In the genomic region with DNA sequence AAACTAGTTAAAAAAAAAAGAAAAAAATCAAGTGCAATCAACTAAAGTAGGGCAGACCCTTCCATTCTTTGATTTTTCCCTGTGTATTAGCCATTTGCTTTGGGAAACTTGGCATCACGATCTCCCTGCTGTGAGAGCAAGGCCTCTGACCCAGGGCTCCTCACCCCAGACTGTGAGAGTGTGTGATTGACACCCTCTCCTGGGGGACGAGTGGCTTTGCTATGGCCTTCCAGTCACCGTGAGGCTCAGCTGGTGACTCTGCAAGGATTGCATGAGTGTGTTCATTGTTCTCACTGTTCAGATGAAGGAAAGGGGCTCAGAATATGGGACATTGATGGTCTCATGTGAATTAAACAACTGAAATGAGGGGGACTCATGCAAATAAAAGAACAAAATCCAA, we compare ENCODE assay signal across 8 cellular contexts.
DNase-seq lines count a peak whose midpoint lies in the region; ATAC-seq lines count a peak whose summit lies in the region.
"Had no signal": no experiment of that assay in that cellular context is flagged by ENCODE, and none has a peak within 500 bp of the region (broad histone marks: within the 10 kb centered on the region; RNA-seq: fewer than 3 reads in every experiment).

No MANE protein-coding gene starts in this region.

- H3K79me2 ChIP-seq in GM23248 (ENCODE audit: insufficient read depth) (no peaks in the 10 kb centered on the region; the same call in 1 of the 2 replicates), Karpas-422 (ENCODE audit: low read length) (no peaks in the 10 kb centered on the region)

- peaks cover 48% of the 10 kb centered on the region for H3K4me1 ChIP-seq in GM23248 (ENCODE audit: insufficient read depth)
- peaks cover 15% of the 10 kb centered on the region for H3K4me1 ChIP-seq in Karpas-422 (ENCODE audit: low read length)

- H3K9ac ChIP-seq in GM23248 (peak overlapping the region; percentile 89), Karpas-422 (ENCODE audit: low read length) (no peak overlapping the region)

- H3K4me3 ChIP-seq in GM23248 (peak overlapping the region; percentile 70), Karpas-422 (ENCODE audit: low read length) (no peak overlapping the region)

- DNase-seq in GM23248, result peak; percentile 46
- no peak for DNase-seq in T-helper 17 cell
- DNase-seq in left ventricle myocardium superior, result no peak
- peak; percentile 86 for DNase-seq in superior temporal gyrus (ENCODE audit: extremely low spot score)
- no peak for DNase-seq in NCI-H748 (lab: John Stamatoyannopoulos, UW; ENCODE audit: unreplicated experiment)
- DNase-seq in Karpas-422, result no peak
- DNase-seq: NCI-H2029 treated with DMSO at 0.1 percent for 48 hours had no signal

- H3K9me3 ChIP-seq in GM23248 (ENCODE audit: low read depth) (no peaks in the 10 kb centered on the region), T-helper 17 cell (ENCODE audit: control insufficient read depth, low read length, poor library complexity, severe bottlenecking) (no peaks in the 10 kb centered on the region), Karpas-422 (ENCODE audit: low read length) (no peaks in the 10 kb centered on the region)

- H3K4me3 Mint-ChIP-seq in T-helper 17 cell, result peak overlapping the region; percentile 72

- peaks cover 9% of the 10 kb centered on the region for H3K36me3 Mint-ChIP-seq in T-helper 17 cell (ENCODE audit: low read depth)

- H3K27ac ChIP-seq in GM23248, result peak overlapping the region; percentile 99
- H3K27ac ChIP-seq in Karpas-422 (ENCODE audit: low read length), result no peak overlapping the region

- no peak overlapping the region for H3K27ac Mint-ChIP-seq in T-helper 17 cell

- H3K27me3 ChIP-seq in GM23248 (replicated peaks; ENCODE audit: insufficient read depth) (no peaks in the 10 kb centered on the region), Karpas-422 (ENCODE audit: low read length) (no peaks in the 10 kb centered on the region)

- H3K9me2 ChIP-seq in GM23248 (ENCODE audit: insufficient read depth) (no peaks in the 10 kb centered on the region), Karpas-422 (replicated peaks; ENCODE audit: insufficient read depth, low read length) (no peaks in the 10 kb centered on the region)

- H3F3A ChIP-seq in GM23248 (ENCODE audit: insufficient read depth), result peaks cover 39% of the 10 kb centered on the region

- WGBS in GM23248 (ENCODE audit: low coverage in 1 of 2, low lambda C conversion rate in 2 of 2, missing lambda C conversion rate in 2 of 2), 2 experiments, result 43 to 47% methylated on average over 3 of the region's 3 CpGs

- H2AFZ ChIP-seq in GM23248, result peak overlapping the region; percentile 87
- no peak overlapping the region for H2AFZ ChIP-seq in Karpas-422 (ENCODE audit: low read length)

- H3K36me3 ChIP-seq in GM23248 (ENCODE audit: low read depth) (no peaks in the 10 kb centered on the region), Karpas-422 (ENCODE audit: insufficient read depth, low read length) (no peaks in the 10 kb centered on the region)

- intact Hi-C loops in left ventricle myocardium superior (cut with micrococcal nuclease), result no loop called here

- H3K4me1 Mint-ChIP-seq in T-helper 17 cell, result peaks cover 25% of the 10 kb centered on the region

- ATAC-seq in T-helper 17 cell, result no peak
- peak; percentile 56 for ATAC-seq in left ventricle myocardium superior
- no peak for ATAC-seq in GM19455 (IDR thresholded peaks at IDR 0.05; ENCODE audit: unreplicated experiment)

- H4K20me1 ChIP-seq in GM23248 (ENCODE audit: insufficient read depth), result no peaks in the 10 kb centered on the region
- no peaks in the 10 kb centered on the region for H4K20me1 ChIP-seq in Karpas-422 (ENCODE audit: insufficient read depth, low read depth, low read length)

- H3K4me2 ChIP-seq in GM23248 (ENCODE audit: unreplicated experiment) (peak overlapping the region; percentile 92), Karpas-422 (ENCODE audit: low read depth, low read length, poor library complexity, severe bottlenecking) (no peak overlapping the region)

- in situ Hi-C loops in GM23248 (cut with MboI), result no loop called here

- no peaks in the 10 kb centered on the region for H3K27me3 Mint-ChIP-seq in T-helper 17 cell

Comparison
In these comparisons a context has a peak if more than half of its experiments do, and no peak if none do; other contexts are left out.
1. DNase-seq: peak in GM23248 (single experiment) and superior temporal gyrus (single experiment); none in T-helper 17 cell (0 of 3), left ventricle myocardium superior (single experiment), NCI-H748 (single experiment) and Karpas-422 (single experiment).